15 cellular contexts compared by ENCODE assay signal in genomic region chr17:76378548-76379274, GRCh38. TPM values are rescaled to one million over a fixed set of nuclear protein-coding genes. Genes with fewer than 3 reads are reported as not detected.
A peak's percentile ranks its signal among the peaks of the same experiment; 100 is the strongest.
DNase-seq lines count a peak whose midpoint lies in the region; ATAC-seq and TF ChIP-seq lines count a peak whose summit lies in the region.
"Had no signal": no experiment of that assay in that cellular context is flagged by ENCODE, and none has a peak within 500 bp of the region (broad histone marks: within the 10 kb centered on the region; RNA-seq: fewer than 3 reads in every experiment).

No MANE protein-coding gene starts in this region.

- H3K4me3 Mint-ChIP-seq in neural progenitor cell (no peak overlapping the region), type B pancreatic cell (no peak overlapping the region)
- H3K4me3 Mint-ChIP-seq: CD14-positive monocyte had no signal

- CTCF ChIA-PET in SK-N-SH (lab: Yijun Ruan, JAX), result interaction anchor here (0.7 to 13.8 kb wide), 7 partner anchors 9 to 145 kb away, joined by 3 to 312 read pairs (median 4); partner anchors contain the start of gene QRICH2
- CTCF ChIA-PET in GM10248 (lab: Yijun Ruan, JAX), result interaction anchor here (1.0 to 2.6 kb wide), 2 partner anchors 8 to 20 kb away, joined by 3 to 10 read pairs; no protein-coding TSS in a partner anchor

- H2AFZ ChIP-seq in SK-N-SH (ENCODE audit: low read depth) (no peak overlapping the region), neural progenitor cell (replicated peaks) (no peak overlapping the region)
- H2AFZ ChIP-seq: GM23248 had no signal

- H3K9me2 ChIP-seq in SK-N-SH, result no peaks in the 10 kb centered on the region

- no peak overlapping the region for H3K4me2 ChIP-seq in SK-N-SH
- no peak overlapping the region for H3K4me2 ChIP-seq in neural progenitor cell

- no peaks in the 10 kb centered on the region for H3K36me3 ChIP-seq in SK-N-SH (replicated peaks in 1 of 2; ENCODE audit: control insufficient read depth in 1 of 2, insufficient read depth in 2 of 2, low read length in 1 of 2)
- H3K36me3 ChIP-seq in neural progenitor cell, result no peaks in the 10 kb centered on the region

- H3K27ac Mint-ChIP-seq in neural progenitor cell (peak overlapping the region; percentile 72), type B pancreatic cell (no peak overlapping the region)
- H3K27ac Mint-ChIP-seq: CD14-positive monocyte had no signal

- H3K27me3 Mint-ChIP-seq in neural progenitor cell (ENCODE audit: insufficient read depth, low read depth) (peaks cover 9% of the 10 kb centered on the region), type B pancreatic cell (peaks cover 9% of the 10 kb centered on the region)

- H4K20me1 ChIP-seq in SK-N-SH (ENCODE audit: insufficient read depth), result no peaks in the 10 kb centered on the region
- no peaks in the 10 kb centered on the region for H4K20me1 ChIP-seq in neural progenitor cell (ENCODE audit: low read depth)

- H3K36me3 Mint-ChIP-seq in neural progenitor cell, result peaks cover 18% of the 10 kb centered on the region
- H3K36me3 Mint-ChIP-seq in type B pancreatic cell, result peaks cover 4% of the 10 kb centered on the region

- H3K4me1 Mint-ChIP-seq in neural progenitor cell (peaks cover 58% of the 10 kb centered on the region), type B pancreatic cell (ENCODE audit: unreplicated experiment) (peaks cover 26% of the 10 kb centered on the region)

- H3K9me3 ChIP-seq in SK-N-SH (no peaks in the 10 kb centered on the region), neural progenitor cell (ENCODE audit: low read depth) (no peaks in the 10 kb centered on the region)

- TF ChIP-seq CTCF in SK-N-SH (IDR thresholded peaks at IDR 0.05), result no peak
- TF ChIP-seq CTCF in VCaP (conservative IDR thresholded peaks at IDR 0.05), result no peak
- TF ChIP-seq CTCF in neural progenitor cell (IDR thresholded peaks at IDR 0.05), result no peak
- no peak for TF ChIP-seq CTCF in GM10248 (IDR thresholded peaks at IDR 0.05; ENCODE audit: control extremely low read depth, extremely low read depth, low read depth, missing control alignments)
- TF ChIP-seq CTCF in type B pancreatic cell (conservative IDR thresholded peaks at IDR 0.05), result no peak

- no peak for TF ChIP-seq RAD21 in SK-N-SH (IDR thresholded peaks at IDR 0.05; ENCODE audit: low read length)

- H3K27me3 ChIP-seq in SK-N-SH (ENCODE audit: insufficient read depth) (no peaks in the 10 kb centered on the region), neural progenitor cell (peaks cover 18% of the 10 kb centered on the region)

- POLR2A ChIA-PET in SK-N-SH (lab: Yijun Ruan, JAX) (no interaction called here), GM10248 (lab: Yijun Ruan, JAX) (interaction anchor here (0.5 kb wide), 1 partner anchor 523 kb away, joined by 3 read pairs; the partner anchor contains the start of gene WBP2)

- H3K9ac ChIP-seq in SK-N-SH (no peak overlapping the region), neural progenitor cell (no peak overlapping the region)
- H3K9ac ChIP-seq: GM23248 had no signal

- H3K79me2 ChIP-seq in SK-N-SH (ENCODE audit: insufficient read depth), result no peaks in the 10 kb centered on the region
- no peaks in the 10 kb centered on the region for H3K79me2 ChIP-seq in neural progenitor cell (ENCODE audit: low read depth)

- H3K4me1 ChIP-seq in SK-N-SH (ENCODE audit: control insufficient read depth in 1 of 2, insufficient read depth in 2 of 2, low read depth in 1 of 2, low read length in 1 of 2), result peaks cover 0 to 15% of the 10 kb centered on the region in 2 experiments; a peak in 1 of 4 replicates
- H3K4me1 ChIP-seq in neural progenitor cell, result peaks cover 24% of the 10 kb centered on the region

- H3F3A ChIP-seq in SK-N-SH (replicated peaks; ENCODE audit: insufficient read depth) (peaks cover 7% of the 10 kb centered on the region), neural progenitor cell (ENCODE audit: low read depth) (peaks cover 37% of the 10 kb centered on the region)

- H3K4me3 ChIP-seq in SK-N-SH (ENCODE audit: low read depth in 2 of 2, low read length in 1 of 2) (no peak overlapping the region), neural progenitor cell (no peak overlapping the region)
- H3K4me3 ChIP-seq: GM23248 had no signal

- 80% methylated on average over 5 of the region's 5 CpGs for WGBS in SK-N-SH (ENCODE audit: low lambda C conversion rate)

- no peak for TF ChIP-seq EP300 in SK-N-SH (IDR thresholded peaks at IDR 0.05; ENCODE audit: borderline replicate concordance in 1 of 2, low read depth in 1 of 2, low read length in 1 of 2)

- no peak overlapping the region for H3K27ac ChIP-seq in SK-N-SH (ENCODE audit: low read depth in 2 of 2, low read length in 1 of 2)
- H3K27ac ChIP-seq in VCaP, result peak overlapping the region; percentile 76
- no peak overlapping the region for H3K27ac ChIP-seq in neural progenitor cell
- H3K27ac ChIP-seq: 22Rv1, GM23248 had no signal

- ATAC-seq in SK-N-SH treated with all-trans-retinoic acid at 6 μM for 48 hours, result no peak
- no peak for ATAC-seq in GM18502 (IDR thresholded peaks at IDR 0.05; ENCODE audit: poor library complexity, unreplicated experiment)

- DNase-seq in SK-N-SH (peak; percentile 54), NCI-H2171 (lab: John Stamatoyannopoulos, UW) (peak; percentile 87), neural progenitor cell (ENCODE audit: low spot score) (no peak), GM10248 (ENCODE audit: extremely low spot score) (no peak), type B pancreatic cell (ENCODE audit: extremely low spot score, unreplicated experiment) (no peak)
- DNase-seq: GM23248, HCEC 1CT, NCI-H1092 treated with DMSO at 0.1 percent for 48 hours, NCI-H2081 treated with DMSO at 0.1 percent for 48 hours, NCI-H510A had no signal

- peaks cover 8% of the 10 kb centered on the region for H3K9me3 Mint-ChIP-seq in neural progenitor cell
- peaks cover 8% of the 10 kb centered on the region for H3K9me3 Mint-ChIP-seq in type B pancreatic cell
- H3K9me3 Mint-ChIP-seq: CD14-positive monocyte had no signal

TF ChIP-seq in SK-N-SH, 30 proteins besides CTCF, POLR2A, EP300 and RAD21:
- TF ChIP-seq GABPA (IDR thresholded peaks at IDR 0.05; ENCODE audit: low read depth) (no peak), GATA2 (CRISPR knock-in tag; IDR thresholded peaks at IDR 0.05) (0 out of 2 replicates have a peak, but pooled peaks have one; percentile 32)

TF ChIP-seq in SK-N-SH treated with all-trans-retinoic acid at 6 μM for 48 hours, 23 proteins besides CTCF, POLR2A, EP300 and RAD21:
- no peak for TF ChIP-seq ESRRG (CRISPR knock-in tag; IDR thresholded peaks at IDR 0.05)

RNA-seq across cellular contexts. Expression of gene SPHK1, which starts 5.7 kb away (rescaled TPM):
- polyA plus RNA-seq in SK-N-SH (2012; rRNA removed), result 7.7 and 12.3 TPM in 2 replicates
- polyA plus RNA-seq in SK-N-SH (2012; cell fraction: cytosol; rRNA removed), result 3.4 and 5.6 TPM in 2 replicates
- polyA plus RNA-seq in SK-N-SH (2012; cell fraction: nucleus; rRNA removed), result 43.8 and 66.0 TPM in 2 replicates
- total RNA-seq in neural progenitor cell (ENCODE audit: low replicate concordance) (1.3 and 1.9 TPM in 2 replicates), type B pancreatic cell (ENCODE audit: low replicate concordance) (4.3 and 26.8 TPM in 2 replicates)

RNA-seq across cellular contexts. Expression of gene PRPSAP1, which starts 25.0 kb away (rescaled TPM):
- 118 and 125 TPM in 2 replicates for polyA plus RNA-seq in SK-N-SH (2012; rRNA removed)
- 105 and 114 TPM in 2 replicates for polyA plus RNA-seq in SK-N-SH (2012; cell fraction: cytosol; rRNA removed)
- polyA plus RNA-seq in SK-N-SH (2012; cell fraction: nucleus; rRNA removed), result 216 and 280 TPM in 2 replicates
- total RNA-seq in neural progenitor cell (ENCODE audit: low replicate concordance) (73.7 and 89.7 TPM in 2 replicates), type B pancreatic cell (ENCODE audit: low replicate concordance) (45.3 and 82.0 TPM in 2 replicates)

Comparison
In these comparisons a context has a peak if more than half of its experiments do, and no peak if none do; other contexts are left out.
1. DNase-seq: peak in SK-N-SH (single experiment) and NCI-H2171 (single experiment); none in neural progenitor cell (single experiment), GM10248 (single experiment) and type B pancreatic cell (single experiment).